10 cellular contexts compared by ENCODE assay signal in the genomic region with DNA sequence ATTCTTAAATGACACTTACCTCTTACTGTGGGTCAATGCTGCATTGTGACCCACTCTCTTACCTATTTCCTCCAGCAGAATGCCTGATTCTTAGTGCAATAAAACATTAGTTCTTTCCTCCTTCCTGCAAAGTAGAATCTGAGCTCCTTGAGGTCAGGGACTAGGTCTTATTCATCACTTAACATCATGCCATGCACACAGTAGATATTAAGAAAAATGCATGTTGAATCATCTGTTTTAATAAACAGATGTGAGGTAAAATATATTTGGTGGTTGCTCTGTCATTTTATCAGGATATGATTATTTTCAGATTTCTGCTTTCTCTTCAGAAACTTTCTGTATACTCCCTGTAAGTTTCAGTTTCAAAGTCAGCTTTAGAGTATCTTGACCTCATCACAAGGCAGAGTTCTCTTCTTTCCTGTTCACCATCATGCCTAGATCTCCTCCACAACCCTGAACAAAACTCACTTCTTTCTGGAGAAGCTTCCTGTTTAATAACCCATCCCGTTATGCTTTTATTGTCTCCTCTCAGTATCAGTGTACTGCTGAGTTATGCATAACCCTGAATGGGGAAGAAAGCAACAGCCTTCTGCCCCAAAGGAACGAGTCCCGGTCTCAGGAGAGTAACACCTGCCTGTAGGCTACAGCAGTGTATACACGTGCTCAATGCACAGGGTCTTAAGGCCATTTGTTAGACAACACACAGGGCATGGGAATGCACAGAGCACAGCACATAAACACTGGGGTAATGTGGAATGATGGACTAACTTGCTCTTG. TPM values are rescaled to one million over a fixed set of nuclear protein-coding genes. Genes with fewer than 3 reads are reported as not detected.
DNase-seq lines count a peak whose midpoint lies in the region; ATAC-seq and TF ChIP-seq lines count a peak whose summit lies in the region.
"Had no signal": no experiment of that assay in that cellular context is flagged by ENCODE, and none has a peak within 500 bp of the region (broad histone marks: within the 10 kb centered on the region; RNA-seq: fewer than 3 reads in every experiment).

No MANE protein-coding gene starts in this region.

- H3K27ac ChIP-seq in mucosa of rectum (ENCODE audit: low read depth in 2 of 2, low read length in 2 of 2) (peak overlapping the region; percentile 45 to 56), substantia nigra (ENCODE audit: low read depth, low read length, poor library complexity, severe bottlenecking) (no peak overlapping the region), smooth muscle cell (ENCODE audit: low read depth) (no peak overlapping the region)

- no peak overlapping the region for H3K4me2 ChIP-seq in smooth muscle cell

- DNase-seq in GM12865 (ENCODE audit: low read depth) (peak; percentile 53), RPMI8226 (peak; percentile 63), hippocampal formation (lab: John Stamatoyannopoulos, UW) (no peak), substantia nigra (lab: John Stamatoyannopoulos, UW) (no peak), smooth muscle cell (lab: John Stamatoyannopoulos, UW; ENCODE audit: unreplicated experiment) (no peak)
- DNase-seq: GF-D8, NCI-H187 treated with DMSO at 0.1 percent for 48 hours had no signal

- no peaks in the 10 kb centered on the region for H3F3A ChIP-seq in smooth muscle cell (ENCODE audit: low read depth)

- H3K9me3 ChIP-seq in mucosa of rectum (ENCODE audit: control insufficient read depth in 2 of 2, low read length in 2 of 2): no peaks in the 10 kb centered on the region
- H3K9me3 ChIP-seq in smooth muscle cell (replicated peaks; ENCODE audit: low read depth): no peaks in the 10 kb centered on the region

- WGBS in smooth muscle cell (ENCODE audit: low lambda C conversion rate): 64% methylated on average over 4 of the region's 4 CpGs

- H4K20me1 ChIP-seq in smooth muscle cell (ENCODE audit: low read depth): no peaks in the 10 kb centered on the region

- no peak overlapping the region for H2AFZ ChIP-seq in smooth muscle cell (ENCODE audit: low read depth)

- H3K9ac ChIP-seq in mucosa of rectum (ENCODE audit: low read depth in 1 of 2, low read length in 2 of 2) (peak overlapping the region; percentile 27 to 33), smooth muscle cell (ENCODE audit: low read depth) (no peak overlapping the region)

- H3K4me3 ChIP-seq in GM12865 (ENCODE audit: low read depth, low read length) (no peak overlapping the region), mucosa of rectum (ENCODE audit: low read length in 2 of 2) (peak overlapping the region in 1 of 2 donors; percentile 13), smooth muscle cell (no peak overlapping the region)

- H3K79me2 ChIP-seq in smooth muscle cell (ENCODE audit: low read depth): no peaks in the 10 kb centered on the region

- no peak for TF ChIP-seq CTCF in GM12865 (IDR thresholded peaks at IDR 0.05; ENCODE audit: insufficient read depth, low read depth, low read length, missing control alignments)
- TF ChIP-seq CTCF in smooth muscle cell (IDR thresholded peaks at IDR 0.05; ENCODE audit: borderline replicate concordance, insufficient read depth, poor library complexity, severe bottlenecking): no peak

- H3K27me3 ChIP-seq in mucosa of rectum (ENCODE audit: control insufficient read depth in 2 of 2, insufficient read depth in 2 of 2, low read length in 2 of 2) (no peaks in the 10 kb centered on the region), smooth muscle cell (ENCODE audit: low read depth) (no peaks in the 10 kb centered on the region)

- H3K36me3 ChIP-seq in mucosa of rectum (ENCODE audit: control insufficient read depth in 2 of 2, insufficient read depth in 2 of 2, low read length in 2 of 2): no peaks in the 10 kb centered on the region
- H3K36me3 ChIP-seq in smooth muscle cell (ENCODE audit: low read depth): no peaks in the 10 kb centered on the region

- H3K4me1 ChIP-seq in mucosa of rectum (ENCODE audit: control insufficient read depth in 2 of 2, insufficient read depth in 2 of 2, low read length in 2 of 2): peaks cover 43 to 71% of the 10 kb centered on the region in 2 donors
- H3K4me1 ChIP-seq in smooth muscle cell (ENCODE audit: low read depth): peaks cover 6% of the 10 kb centered on the region

- ATAC-seq in GM21528 (IDR thresholded peaks at IDR 0.05; ENCODE audit: low FRiP score, unreplicated experiment) (peak; percentile 74), GM19328 (IDR thresholded peaks at IDR 0.05; ENCODE audit: unreplicated experiment) (no peak)

RNA-seq across cellular contexts. Expression of a gene that starts 30.3 kb away (rescaled TPM):
- 58.5 and 66.1 TPM in 2 replicates for total RNA-seq in smooth muscle cell
- 92.4 and 107 TPM in 2 replicates for polyA plus RNA-seq in smooth muscle cell

RNA-seq across cellular contexts. Expression of a gene that starts 35.0 kb away (rescaled TPM):
- 3.2 and 3.8 TPM in 2 replicates for total RNA-seq in smooth muscle cell
- polyA plus RNA-seq in smooth muscle cell: 0.17 and 2.1 TPM in 2 replicates

RNA-seq across cellular contexts. Expression of a gene that starts 53.7 kb away (rescaled TPM):
- total RNA-seq in smooth muscle cell: 4.3 and 7.0 TPM in 2 replicates
- 11.7 and 18.3 TPM in 2 replicates for polyA plus RNA-seq in smooth muscle cell

Comparison
In these comparisons a context has a peak if more than half of its experiments do, and no peak if none do; other contexts are left out.
1. DNase-seq: peak in GM12865 (single experiment) and RPMI8226 (single experiment); none in hippocampal formation (0 of 2), substantia nigra (0 of 49) and smooth muscle cell (single experiment).
2. H3K27ac ChIP-seq: peak in mucosa of rectum (2 of 2); none in substantia nigra (single experiment) and smooth muscle cell (single experiment).